21 cellular contexts compared by ENCODE assay signal in genomic region chr3:33624756-33625155, GRCh38.
A peak's percentile ranks its signal among the peaks of the same experiment; 100 is the strongest.
DNase-seq lines count a peak whose midpoint lies in the region; ATAC-seq and TF ChIP-seq lines count a peak whose summit lies in the region.
"Had no signal": no experiment of that assay in that cellular context is flagged by ENCODE, and none has a peak within 500 bp of the region (broad histone marks: within the 10 kb centered on the region; RNA-seq: fewer than 3 reads in every experiment).

No MANE protein-coding gene starts in this region.

- no peaks in the 10 kb centered on the region for H3K9me2 ChIP-seq in PC-3 (replicated peaks; ENCODE audit: low read length)

- H3K27me3 Mint-ChIP-seq in naive thymus-derived CD4-positive, alpha-beta T cell, result no peaks in the 10 kb centered on the region
- H3K27me3 Mint-ChIP-seq: B cell; CD4-positive, CD25-positive, alpha-beta regulatory T cell had no signal

- no peak for TF ChIP-seq CTCF in PC-3 (conservative IDR thresholded peaks at IDR 0.05; ENCODE audit: low read depth, low read length)
- no peak for TF ChIP-seq CTCF in lower leg skin (IDR thresholded peaks at IDR 0.05)

- H3K4me3 Mint-ChIP-seq in naive thymus-derived CD4-positive, alpha-beta T cell, result no peak overlapping the region
- H3K4me3 Mint-ChIP-seq: B cell; CD4-positive, CD25-positive, alpha-beta regulatory T cell; CD8-positive, alpha-beta T cell; GM23338; H9 had no signal

- POLR2A ChIA-PET in PC-3 (lab: Charles Lee; ENCODE audit: unreplicated experiment), result no interaction called here
- POLR2A ChIA-PET in naive thymus-derived CD4-positive, alpha-beta T cell (lab: Charles Lee), result no interaction called here

- no peaks in the 10 kb centered on the region for H4K20me1 ChIP-seq in PC-3 (ENCODE audit: low read length)
- H4K20me1 ChIP-seq: BLaER1 had no signal

- H3F3A ChIP-seq in PC-3 (ENCODE audit: low read length, unreplicated experiment), result no peaks in the 10 kb centered on the region

- no TSS peak for BruUV-seq in PC-3 (replicated peaks; lab: Mats Ljungman, UMichigan)

- H3K4me3 ChIP-seq in PC-3 (ENCODE audit: low read length), result no peak overlapping the region
- no peak overlapping the region for H3K4me3 ChIP-seq in lower leg skin (ENCODE audit: low read depth, poor library complexity, severe bottlenecking)
- H3K4me3 ChIP-seq in naive thymus-derived CD4-positive, alpha-beta T cell (ENCODE audit: low read length), result no peak overlapping the region
- H3K4me3 ChIP-seq: BLaER1, GM23338 had no signal

- no peak overlapping the region for H3K27ac ChIP-seq in PC-3 (ENCODE audit: low read length)
- no peak overlapping the region for H3K27ac ChIP-seq in naive thymus-derived CD4-positive, alpha-beta T cell (ENCODE audit: low read depth, low read length)
- H3K27ac ChIP-seq: 22Rv1, BLaER1, C4-2B had no signal

- H3K4me1 ChIP-seq in PC-3 (ENCODE audit: insufficient read depth, low read length), result no peaks in the 10 kb centered on the region
- H3K4me1 ChIP-seq in naive thymus-derived CD4-positive, alpha-beta T cell (ENCODE audit: control insufficient read depth in 2 of 2, insufficient read depth in 2 of 2, low read length in 2 of 2), result no peaks in the 10 kb centered on the region
- H3K4me1 ChIP-seq: BLaER1, Caco-2 had no signal

- no peak for TF ChIP-seq POLR2A in lower leg skin (IDR thresholded peaks at IDR 0.05)

- no peaks in the 10 kb centered on the region for H3K9me3 Mint-ChIP-seq in naive thymus-derived CD4-positive, alpha-beta T cell
- H3K9me3 Mint-ChIP-seq: CD4-positive, CD25-positive, alpha-beta regulatory T cell; CD8-positive, alpha-beta T cell; GM23338; H9 had no signal

- H3K27me3 ChIP-seq in PC-3 (ENCODE audit: low read length), result no peaks in the 10 kb centered on the region
- no peaks in the 10 kb centered on the region for H3K27me3 ChIP-seq in naive thymus-derived CD4-positive, alpha-beta T cell (ENCODE audit: control insufficient read depth in 2 of 2, insufficient read depth in 2 of 2, low read length in 2 of 2)
- H3K27me3 ChIP-seq: BLaER1 had no signal

- H3K9me3 ChIP-seq in PC-3 (ENCODE audit: low read length), result no peaks in the 10 kb centered on the region
- H3K9me3 ChIP-seq in naive thymus-derived CD4-positive, alpha-beta T cell (ENCODE audit: control insufficient read depth in 2 of 3, low read length in 3 of 3), result no peaks in the 10 kb centered on the region
- H3K9me3 ChIP-seq: BLaER1, Caco-2 had no signal

- no peaks in the 10 kb centered on the region for H3K4me1 Mint-ChIP-seq in naive thymus-derived CD4-positive, alpha-beta T cell
- H3K4me1 Mint-ChIP-seq: B cell; CD4-positive, CD25-positive, alpha-beta regulatory T cell; GM23338; H9 had no signal

- peaks cover 7 to 22% (median 11%) of the 10 kb centered on the region in 5 donors for H3K36me3 Mint-ChIP-seq in naive thymus-derived CD4-positive, alpha-beta T cell

- H3K9ac ChIP-seq in PC-3 (ENCODE audit: low read length), result no peak overlapping the region
- H3K9ac ChIP-seq: BLaER1 had no signal

- ATAC-seq in PC-3 (peak; percentile 79), GM19395 (IDR thresholded peaks at IDR 0.05; ENCODE audit: unreplicated experiment) (no peak)
- no peak for ATAC-seq in naive thymus-derived CD4-positive, alpha-beta T cell
- ATAC-seq: CD8-positive, alpha-beta T cell; GM23338; HCT116 had no signal

- H3K27ac Mint-ChIP-seq in naive thymus-derived CD4-positive, alpha-beta T cell, result no peak overlapping the region
- H3K27ac Mint-ChIP-seq: B cell; CD4-positive, CD25-positive, alpha-beta regulatory T cell; CD8-positive, alpha-beta T cell; GM23338; H9 had no signal

- intact Hi-C loops in PC-3 (cut with micrococcal nuclease), result loop anchor here (5.0 kb wide), 1 partner anchor 42 kb away; no protein-coding TSS in a partner anchor
- intact Hi-C loops in lower leg skin (cut with DNase I; ENCODE audit: low total_unique reads), result no loop called here
- intact Hi-C loops in naive thymus-derived CD4-positive, alpha-beta T cell (cut with micrococcal nuclease), result no loop called here

- peaks cover 4% of the 10 kb centered on the region; the same call in 1 of the 2 replicates for H3K36me3 ChIP-seq in PC-3 (ENCODE audit: low read depth, low read length)
- peaks cover 0 to 15% (median 10%) of the 10 kb centered on the region in 3 experiments for H3K36me3 ChIP-seq in naive thymus-derived CD4-positive, alpha-beta T cell (ENCODE audit: control insufficient read depth in 2 of 3, insufficient read depth in 3 of 3, low read length in 3 of 3)

- DNase-seq in GM03348 (ENCODE audit: low spot score) (peak; percentile 4), PC-3 (no peak), fibroblast of peridontal ligament (ENCODE audit: extremely low read depth) (peak; percentile 5), stromal cell of bone marrow (ENCODE audit: low read depth) (peak; percentile 2), lower leg skin (ENCODE audit: low spot score in 2 of 2) (no peak)
- DNase-seq in naive thymus-derived CD4-positive, alpha-beta T cell, result no peak
- DNase-seq: Caco-2; CD4-positive, CD25-positive, alpha-beta regulatory T cell; CD8-positive, alpha-beta T cell; DMS 273 treated with DMSO at 0.1 percent for 48 hours; DMS79; EL; GDM1; H9 had no signal

- H3K4me2 ChIP-seq in PC-3 (ENCODE audit: low read length), result no peak overlapping the region
- H3K4me2 ChIP-seq: BLaER1, GM23338 had no signal

- no peaks in the 10 kb centered on the region for H3K79me2 ChIP-seq in PC-3 (ENCODE audit: low read length)

- H2AFZ ChIP-seq in PC-3 (ENCODE audit: low read length), result no peak overlapping the region
- H2AFZ ChIP-seq: GM23338 had no signal

- CTCF ChIA-PET in PC-3 (lab: Charles Lee), result no interaction called here
- CTCF ChIA-PET in naive thymus-derived CD4-positive, alpha-beta T cell (lab: Charles Lee), result no interaction called here

Comparison
In these comparisons a context has a peak if more than half of its experiments do, and no peak if none do; other contexts are left out.
1. DNase-seq: peak in GM03348 (single experiment), fibroblast of peridontal ligament (single experiment) and stromal cell of bone marrow (single experiment); none in PC-3 (single experiment), lower leg skin (0 of 2) and naive thymus-derived CD4-positive, alpha-beta T cell (0 of 9).